Comparison of ENCODE assay signal across 8 cellular contexts in the genomic region with DNA sequence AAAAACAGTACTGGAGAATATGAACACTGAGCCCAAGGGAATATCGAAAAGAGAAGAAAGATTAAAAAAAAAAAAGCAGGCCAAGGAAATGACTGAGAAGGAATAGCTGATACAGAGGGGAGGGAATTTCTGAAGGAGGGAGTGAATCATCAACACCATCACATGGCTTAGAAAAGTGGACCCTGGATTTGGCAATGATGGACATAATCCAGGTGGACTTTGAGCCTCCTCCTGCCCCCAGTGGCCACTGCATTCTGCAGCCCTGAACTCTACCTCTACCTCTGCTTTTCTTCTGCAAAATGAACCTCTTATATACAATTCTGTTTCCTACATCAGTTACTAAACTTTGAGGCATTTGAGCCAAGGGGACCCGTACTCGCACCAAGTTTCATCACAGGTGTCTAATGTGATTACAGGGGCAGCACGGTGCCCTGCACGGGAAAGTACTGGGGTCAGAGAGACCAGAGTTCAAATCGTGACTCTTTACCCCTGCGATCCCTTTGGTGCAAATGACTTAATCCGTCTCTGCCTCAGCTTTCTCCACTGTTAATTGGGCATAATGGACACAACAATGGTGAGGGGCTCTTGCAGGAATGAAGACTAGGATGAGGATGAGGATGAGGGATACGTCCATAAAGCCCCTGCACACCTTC. TPM values are rescaled to one million over a fixed set of nuclear protein-coding genes. Genes with fewer than 3 reads are reported as not detected.
DNase-seq lines count a peak whose midpoint lies in the region; ATAC-seq, FAIRE-seq and TF ChIP-seq lines count a peak whose summit lies in the region.

No MANE protein-coding gene starts in this region.

- H2AK5ac ChIP-seq in H1 (ENCODE audit: low read depth, low read length): no peak overlapping the region

- peaks cover 8% of the 10 kb centered on the region for H3K23me2 ChIP-seq in H1 (ENCODE audit: low read depth, low read length)

- TF ChIP-seq CTCF in H1 (IDR thresholded peaks at IDR 0.05; ENCODE audit: control extremely low read depth in 1 of 3, insufficient read depth in 1 of 3, low read depth in 1 of 3, low read length in 3 of 3) (peak in 2 of 3 experiments; percentile 22 to 29; a peak in 3 of 4 replicates), neural progenitor cell (IDR thresholded peaks at IDR 0.05) (no peak), right atrium auricular region (IDR thresholded peaks at IDR 0.05) (no peak)

- TF ChIP-seq RAD21 in H1 (IDR thresholded peaks at IDR 0.05 in 1 of 2, conservative IDR thresholded peaks at IDR 0.05 in 1 of 2; ENCODE audit: low read depth in 2 of 2, low read length in 2 of 2): no peak

- no peak overlapping the region for H2BK5ac ChIP-seq in H1 (ENCODE audit: low read depth, low read length)

- H3K27ac Mint-ChIP-seq in neural progenitor cell: no peak overlapping the region

- no peak overlapping the region for H3K23ac ChIP-seq in H1 (ENCODE audit: insufficient read length)

- peak overlapping the region; percentile 71 for H3K4me3 Mint-ChIP-seq in neural progenitor cell

- H3K9me3 ChIP-seq in H1 (ENCODE audit: insufficient read depth in 2 of 2, low read depth in 1 of 2, low read length in 1 of 2) (no peaks in the 10 kb centered on the region), neural progenitor cell (ENCODE audit: low read depth) (no peaks in the 10 kb centered on the region), right atrium auricular region (no peaks in the 10 kb centered on the region)

- H3K56ac ChIP-seq in H1 (replicated peaks; ENCODE audit: insufficient read length, low read depth, low read length): no peak overlapping the region

- no peaks in the 10 kb centered on the region; a peak in 1 of 4 replicates for H3K79me2 ChIP-seq in H1 (ENCODE audit: control insufficient read depth in 1 of 2, insufficient read depth in 2 of 2, low read length in 2 of 2)
- H3K79me2 ChIP-seq in neural progenitor cell (ENCODE audit: low read depth): peaks cover 13% of the 10 kb centered on the region

- H3K36me3 ChIP-seq in H1 (ENCODE audit: control insufficient read depth in 2 of 4, insufficient read depth in 4 of 4, low read length in 3 of 4): peaks cover 6 to 18% (median 11%) of the 10 kb centered on the region in 4 experiments; a peak in 7 of 8 replicates
- H3K36me3 ChIP-seq in neural progenitor cell: no peaks in the 10 kb centered on the region
- H3K36me3 ChIP-seq in right atrium auricular region: no peaks in the 10 kb centered on the region

- no peaks in the 10 kb centered on the region for H3K9me3 Mint-ChIP-seq in neural progenitor cell

- H3K4me3 ChIP-seq in H1 (ENCODE audit: extremely low read depth in 1 of 4, insufficient read depth in 2 of 4, low read depth in 3 of 4, low read length in 4 of 4): peak overlapping the region; percentile 56 to 83 (median 70)
- H3K4me3 ChIP-seq in neural progenitor cell: peak overlapping the region; percentile 76
- peak overlapping the region in 1 of 2 donors; percentile 71 for H3K4me3 ChIP-seq in right atrium auricular region

- no peak overlapping the region for H2BK120ac ChIP-seq in H1 (replicated peaks; ENCODE audit: low read depth, low read length)

- no peaks in the 10 kb centered on the region for H3K36me3 Mint-ChIP-seq in neural progenitor cell

- no peak overlapping the region for H3K14ac ChIP-seq in H1 (ENCODE audit: insufficient read length)

- peak overlapping the region; percentile 70 for H4K91ac ChIP-seq in H1 (replicated peaks; ENCODE audit: insufficient read length, low read length)

- no peak overlapping the region for H3K27ac ChIP-seq in H1 (ENCODE audit: low read depth, low read length)
- H3K27ac ChIP-seq in neural progenitor cell: no peak overlapping the region
- H3K27ac ChIP-seq in right atrium auricular region: no peak overlapping the region

- 0 out of 2 replicates have a peak overlapping the region, but pooled peaks have one; percentile 65 for H3K18ac ChIP-seq in H1 (ENCODE audit: extremely low read depth, low read length)

- TF ChIP-seq POLR2A in H1 (IDR thresholded peaks at IDR 0.05; ENCODE audit: control extremely low read depth in 1 of 2, low read depth in 2 of 2, low read length in 2 of 2) (no peak), GM12891 (IDR thresholded peaks at IDR 0.05; ENCODE audit: low read depth, low read length) (no peak)

- no peak overlapping the region for H4K5ac ChIP-seq in H1 (ENCODE audit: insufficient read length, low read depth, low read length)

- no peak overlapping the region for H2BK20ac ChIP-seq in H1 (ENCODE audit: low read length)

- WGBS in H1 (ENCODE audit: extremely low coverage in 1 of 2, insufficient coverage in 1 of 2, insufficient read length in 1 of 2, insufficient replicate concordance in 2 of 2, low coverage in 1 of 2, low lambda C conversion rate in 2 of 2, missing lambda C conversion rate in 1 of 2), 2 experiments: 81% methylated on average over 9 of the region's 9 CpGs; no CpG with 5 or more reads in 1 of the 2 experiments

- peak overlapping the region in 3 of 4 experiments; percentile 50 to 55 (median 54); a peak in 5 of 7 replicates for H3K9ac ChIP-seq in H1 (replicated peaks in 1 of 4; ENCODE audit: extremely low read depth in 1 of 4, low read depth in 3 of 4, low read length in 3 of 4)
- no peak overlapping the region for H3K9ac ChIP-seq in neural progenitor cell

- FAIRE-seq in H1 (lab: Jason Lieb, UNC) (no peak), GM12891 (lab: Jason Lieb, UNC) (no peak)

- H4K8ac ChIP-seq in H1 (ENCODE audit: extremely low read depth, insufficient read depth, low read length): no peak overlapping the region

- no peak overlapping the region for H2BK12ac ChIP-seq in H1 (ENCODE audit: low read depth, low read length)

- no peak overlapping the region for H3K4ac ChIP-seq in H1 (replicated peaks; ENCODE audit: insufficient read length, low read depth, low read length)

- peaks cover 0 to 9% (median 4%) of the 10 kb centered on the region in 4 experiments; a peak in 6 of 7 replicates for H3K4me1 ChIP-seq in H1 (replicated peaks in 1 of 4; ENCODE audit: control insufficient read depth in 3 of 4, insufficient read depth in 4 of 4, low read length in 3 of 4)
- H3K4me1 ChIP-seq in neural progenitor cell: no peaks in the 10 kb centered on the region
- H3K4me1 ChIP-seq in right atrium auricular region: peaks cover 0 to 10% of the 10 kb centered on the region in 2 donors

- ATAC-seq in HG03342 (IDR thresholded peaks at IDR 0.05; ENCODE audit: unreplicated experiment): no peak

- H3K79me1 ChIP-seq in H1 (ENCODE audit: low read depth, low read length): no peaks in the 10 kb centered on the region; the same call in 1 of the 2 replicates

- peak overlapping the region; percentile 68 to 93 for H3K4me2 ChIP-seq in H1 (ENCODE audit: insufficient read depth in 1 of 2, low read depth in 2 of 2, low read length in 2 of 2)
- H3K4me2 ChIP-seq in neural progenitor cell: peak overlapping the region; percentile 98

- H3K27me3 Mint-ChIP-seq in neural progenitor cell (ENCODE audit: insufficient read depth, low read depth): peaks cover 4% of the 10 kb centered on the region

- DNase-seq in Daoy (ENCODE audit: low read depth) (peak; percentile 58), NCI-H226 (peak; percentile 55), H1 (ENCODE audit: low read depth in 1 of 2, low spot score in 2 of 2) (no peak), neural progenitor cell (ENCODE audit: low spot score) (no peak), GM12891 (ENCODE audit: insufficient read length, low spot score) (no peak), right atrium auricular region (ENCODE audit: low spot score) (no peak), COR-L47 (lab: John Stamatoyannopoulos, UW) (no peak)

- no peaks in the 10 kb centered on the region for H3F3A ChIP-seq in neural progenitor cell (ENCODE audit: low read depth)

- H2AFZ ChIP-seq in H1 (ENCODE audit: low read length) (no peak overlapping the region; the same call in 1 of the 2 replicates), neural progenitor cell (replicated peaks) (peak overlapping the region; percentile 80)

- POLR2A ChIA-PET in H1 (lab: Charles Lee; ENCODE audit: partially characterized antibody): interaction anchor here (0.5 to 2.1 kb wide), 5 partner anchors 15 to 308 kb away, joined by 3 to 12 read pairs (median 4); a partner anchor contains a TSS

- H3K27me3 ChIP-seq in H1 (replicated peaks in 1 of 4; ENCODE audit: control insufficient read depth in 3 of 4, extremely low read depth in 1 of 4, insufficient read depth in 3 of 4, low read length in 3 of 4) (no peaks in the 10 kb centered on the region), neural progenitor cell (no peaks in the 10 kb centered on the region), right atrium auricular region (no peaks in the 10 kb centered on the region)

- H3K4me1 Mint-ChIP-seq in neural progenitor cell: peaks cover 13% of the 10 kb centered on the region

- CTCF ChIA-PET in H1 (lab: Charles Lee; ENCODE audit: partially characterized antibody): interaction anchor here (0.6 to 2.1 kb wide), 6 partner anchors 8 to 335 kb away, joined by 3 to 9 read pairs (median 3); no protein-coding TSS in a partner anchor

- H4K20me1 ChIP-seq in H1 (replicated peaks in 1 of 2; ENCODE audit: control insufficient read depth in 1 of 2, insufficient read depth in 2 of 2, low read length in 2 of 2) (peaks cover 0 to 4% of the 10 kb centered on the region in 2 experiments), neural progenitor cell (ENCODE audit: low read depth) (no peaks in the 10 kb centered on the region)

- H2BK15ac ChIP-seq in H1 (ENCODE audit: low read length): peak overlapping the region; percentile 1; the same call in 1 of the 2 replicates

- no peak for TF ChIP-seq EP300 in H1 (IDR thresholded peaks at IDR 0.05; ENCODE audit: borderline replicate concordance in 1 of 2, low read depth in 2 of 2, low read length in 2 of 2)

TF ChIP-seq in H1, 55 proteins besides CTCF, POLR2A, EP300 and RAD21 (continues in another document):
- TF ChIP-seq NRF1 (IDR thresholded peaks at IDR 0.05; ENCODE audit: low read depth, low read length) (no peak), ASH2L (IDR thresholded peaks at IDR 0.05; ENCODE audit: low read length) (no peak)

TF ChIP-seq in GM12891, 5 proteins besides CTCF, POLR2A, EP300 and RAD21 (continues in another document):
- TF ChIP-seq POU2F2 (IDR thresholded peaks at IDR 0.05; ENCODE audit: low read depth, low read length): no peak
- no peak for TF ChIP-seq SPI1 (IDR thresholded peaks at IDR 0.05; ENCODE audit: low read depth, low read length)

RNA-seq across cellular contexts. Expression of a gene that starts 1.1 kb away (rescaled TPM):
- total RNA-seq in Daoy (2014; rRNA removed; shearing (Covaris generic)): 83.1 and 106 TPM in 2 replicates
- 122 and 131 TPM in 2 replicates for total RNA-seq in H1 (2021; fragmentation: NEBNext Ultra II Directional; extraction: Animal tissue kit (Norgen Biotek cat#: 25700))
- 68.9 and 105 TPM in 2 replicates for polyA plus RNA-seq in H1 (2011; rRNA removed)
- 94.9 TPM for polyA plus RNA-seq in H1 (2011; cell fraction: cytosol; rRNA removed)
- polyA plus RNA-seq in H1 (2011; cell fraction: nucleus; rRNA removed): 60.6 TPM
- polyA plus RNA-seq in H1 (2012, experiment 1 of 2): 125 to 197 TPM (median 150 TPM) in 4 replicates
- polyA plus RNA-seq in H1 (2012, experiment 2 of 2): 126 TPM
- polyA plus RNA-seq in H1 (2013, experiment 1 of 2): 175 TPM
- 170 TPM for polyA plus RNA-seq in H1 (2013, experiment 2 of 2)
- polyA minus RNA-seq in H1 (2011; rRNA and poly(A)+ RNA removed): 32.3 and 37.1 TPM in 2 replicates
- 21.1 TPM for polyA minus RNA-seq in H1 (2011; cell fraction: cytosol; rRNA and poly(A)+ RNA removed)
- 27.4 TPM for polyA minus RNA-seq in H1 (2011; cell fraction: nucleus; rRNA and poly(A)+ RNA removed)
- total RNA-seq in neural progenitor cell (ENCODE audit: low replicate concordance): 25.0 and 28.8 TPM in 2 replicates
- polyA plus RNA-seq in GM12891 (2012; ENCODE audit: low read depth, missing spikeins): 70.0 TPM
- total RNA-seq in right atrium auricular region: 10 to 100 TPM in 1 of 2 donors, 1 to 10 TPM in 1; 8.3 to 13.2 TPM

Comparison
In these comparisons a context has a peak if more than half of its experiments do, and no peak if none do; other contexts are left out.
1. DNase-seq: peak in Daoy (single experiment) and NCI-H226 (single experiment); none in H1 (0 of 2), neural progenitor cell (single experiment), GM12891 (single experiment), right atrium auricular region (single experiment) and COR-L47 (single experiment).
2. CTCF ChIP-seq: peak in H1 (2 of 3); none in neural progenitor cell (single experiment) and right atrium auricular region (0 of 2).